30 cellular contexts compared by ENCODE assay signal in the genomic region with DNA sequence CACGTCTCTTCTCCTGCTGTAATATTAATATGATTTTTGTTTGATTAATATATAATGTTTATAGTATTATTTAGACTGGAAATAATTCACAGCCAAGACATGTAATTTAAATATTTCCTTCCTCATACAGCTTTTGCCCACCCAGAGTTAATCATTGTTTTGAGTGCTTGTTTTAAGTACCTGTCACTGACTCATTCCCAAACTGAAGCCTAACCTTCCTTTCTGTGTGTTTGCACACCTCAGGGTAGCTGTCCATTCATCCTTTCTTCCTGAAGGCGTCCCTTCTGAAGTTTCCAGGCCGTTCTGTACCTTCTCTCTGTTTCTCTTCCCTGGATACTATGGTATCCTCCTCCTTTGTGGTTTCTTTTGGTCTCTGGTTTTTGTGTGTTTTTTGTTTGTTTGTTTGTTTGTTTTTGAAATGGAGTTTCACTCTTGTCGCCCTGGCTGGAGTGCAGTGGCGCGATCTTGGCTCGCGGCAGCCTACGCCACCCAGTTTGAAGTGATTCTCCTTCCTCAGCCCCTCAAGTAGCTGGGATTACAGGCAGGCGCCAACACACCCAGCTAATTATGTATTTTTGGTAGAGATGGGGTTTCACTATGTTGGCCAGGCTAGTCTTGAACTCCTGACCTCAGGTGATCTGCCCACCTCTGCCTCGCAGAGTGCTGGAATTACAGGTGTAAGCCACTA. TPM values are rescaled to one million over a fixed set of nuclear protein-coding genes. Genes with fewer than 3 reads are reported as not detected.
DNase-seq lines count a peak whose midpoint lies in the region; ATAC-seq, FAIRE-seq and TF ChIP-seq lines count a peak whose summit lies in the region.
"Had no signal": no experiment of that assay in that cellular context is flagged by ENCODE, and none has a peak within 500 bp of the region (broad histone marks: within the 10 kb centered on the region; RNA-seq: fewer than 3 reads in every experiment).

No MANE protein-coding gene starts in this region.

- H3K4me2 ChIP-seq in A549, result peak overlapping the region; percentile 13; the same call in 1 of the 3 replicates
- no peak overlapping the region for H3K4me2 ChIP-seq in trophoblast cell (ENCODE audit: low read length)
- no peak overlapping the region for H3K4me2 ChIP-seq in neural progenitor cell
- H3K4me2 ChIP-seq: KMS-11 had no signal

- H3K4me1 Mint-ChIP-seq in neural progenitor cell, result peaks cover 2% of the 10 kb centered on the region
- H3K4me1 Mint-ChIP-seq: activated CD4-positive, alpha-beta T cell treated with anti-CD3 and anti-CD28 coated beads, Interleukin-2, amount 10 ng/mL, durations not matched to agents 7 days and 5 days; CD14-positive monocyte had no signal

- H3K9me3 Mint-ChIP-seq in neural progenitor cell, result no peaks in the 10 kb centered on the region
- H3K9me3 Mint-ChIP-seq: activated CD4-positive, alpha-beta T cell treated with anti-CD3 and anti-CD28 coated beads, Interleukin-2, amount 10 ng/mL, durations not matched to agents 7 days and 5 days; mesothelial cell of epicardium; T-cell had no signal

- H2BK12ac ChIP-seq in trophoblast cell (ENCODE audit: low read length), result no peak overlapping the region

- H3K27me3 ChIP-seq in ascending aorta, result no peaks in the 10 kb centered on the region
- no peaks in the 10 kb centered on the region for H3K27me3 ChIP-seq in trophoblast cell (ENCODE audit: insufficient read depth, low read length)
- no peaks in the 10 kb centered on the region for H3K27me3 ChIP-seq in neural progenitor cell
- H3K27me3 ChIP-seq: adrenal gland, cardiac muscle cell, gastrocnemius medialis had no signal

- peaks cover 42% of the 10 kb centered on the region for H3K4me1 ChIP-seq in A549
- peaks cover 3 to 33% of the 10 kb centered on the region in 2 donors for H3K4me1 ChIP-seq in ascending aorta
- peaks cover 0 to 3% of the 10 kb centered on the region in 2 experiments for H3K4me1 ChIP-seq in trophoblast cell (ENCODE audit: control insufficient read depth in 1 of 2, insufficient read depth in 2 of 2, low read length in 2 of 2)
- H3K4me1 ChIP-seq in neural progenitor cell, result no peaks in the 10 kb centered on the region
- H3K4me1 ChIP-seq: adrenal gland, prostate gland had no signal

- no peak for TF ChIP-seq POLR2A in A549 (IDR thresholded peaks at IDR 0.05; ENCODE audit: low read length)

- no peak overlapping the region for H3K18ac ChIP-seq in trophoblast cell (ENCODE audit: low read length)

- H3K27me3 Mint-ChIP-seq in neural progenitor cell (ENCODE audit: insufficient read depth, low read depth), result no peaks in the 10 kb centered on the region
- H3K27me3 Mint-ChIP-seq: activated CD4-positive, alpha-beta T cell treated with anti-CD3 and anti-CD28 coated beads, Interleukin-2, amount 10 ng/mL, durations not matched to agents 7 days and 5 days; T-cell had no signal

- H3K4ac ChIP-seq in trophoblast cell (ENCODE audit: low read depth, low read length), result no peak overlapping the region

- H3K9me3 ChIP-seq in A549 (no peaks in the 10 kb centered on the region), ascending aorta (no peaks in the 10 kb centered on the region), trophoblast cell (ENCODE audit: insufficient read depth, low read depth, low read length) (no peaks in the 10 kb centered on the region), neural progenitor cell (ENCODE audit: low read depth) (no peaks in the 10 kb centered on the region)
- H3K9me3 ChIP-seq: adrenal gland, gastrocnemius medialis, prostate gland had no signal

- H3K14ac ChIP-seq in trophoblast cell (ENCODE audit: low read length), result no peak overlapping the region

- H3K4me3 Mint-ChIP-seq in neural progenitor cell, result no peak overlapping the region
- H3K4me3 Mint-ChIP-seq: activated CD4-positive, alpha-beta T cell treated with anti-CD3 and anti-CD28 coated beads, Interleukin-2, amount 10 ng/mL, durations not matched to agents 7 days and 5 days; CD14-positive monocyte; mesothelial cell of epicardium; T-cell had no signal

- H2AFZ ChIP-seq in trophoblast cell (ENCODE audit: insufficient read depth, low read length, poor library complexity) (no peak overlapping the region), neural progenitor cell (replicated peaks) (no peak overlapping the region)

- no peak overlapping the region for H2BK5ac ChIP-seq in trophoblast cell (ENCODE audit: low read depth, low read length, poor library complexity)

- H3K4me3 ChIP-seq in A549 (no peak overlapping the region), epithelial cell of esophagus (ENCODE audit: low read length) (no peak overlapping the region), ascending aorta (no peak overlapping the region), trophoblast cell (ENCODE audit: low read depth, low read length) (no peak overlapping the region), neural progenitor cell (no peak overlapping the region)
- H3K4me3 ChIP-seq: adrenal gland, cardiac muscle cell, gastrocnemius medialis, prostate gland had no signal

- H3K79me1 ChIP-seq in trophoblast cell (ENCODE audit: low read length), result no peaks in the 10 kb centered on the region

- H3K79me2 ChIP-seq in trophoblast cell (ENCODE audit: control insufficient read depth, insufficient read depth, low read length, poor library complexity) (peaks cover 4% of the 10 kb centered on the region), neural progenitor cell (ENCODE audit: low read depth) (peaks cover 2% of the 10 kb centered on the region)

- H4K8ac ChIP-seq in trophoblast cell (ENCODE audit: low read depth, low read length), result no peak overlapping the region

- intact Hi-C loops in ascending aorta (cut with DNase I), result no loop called here

- no peak overlapping the region for H4K91ac ChIP-seq in trophoblast cell (ENCODE audit: low read depth, low read length)

- whole genome bisulfite sequencing in A549 (ENCODE audit: missing lambda C conversion rate), result 79% methylated on average over 11 of the region's 11 CpGs
- WGBS in trophoblast cell (ENCODE audit: extremely low coverage, insufficient coverage, insufficient read length), result no CpG with 5 or more reads among the region's 11 CpGs

- TF ChIP-seq CTCF in A549 (IDR thresholded peaks at IDR 0.05), result no peak
- TF ChIP-seq CTCF in epithelial cell of esophagus (IDR thresholded peaks at IDR 0.05; ENCODE audit: insufficient read depth, low read depth, low read length, missing control alignments), result no peak
- TF ChIP-seq CTCF in ascending aorta (IDR thresholded peaks at IDR 0.05), result no peak
- no peak for TF ChIP-seq CTCF in neural progenitor cell (IDR thresholded peaks at IDR 0.05)

- ATAC-seq in A549, result no peak
- ATAC-seq in GM19372 (IDR thresholded peaks at IDR 0.05; ENCODE audit: low read depth, unreplicated experiment), result peak; percentile 51
- ATAC-seq in HG03139 (IDR thresholded peaks at IDR 0.05; ENCODE audit: unreplicated experiment), result peak; percentile 67
- ATAC-seq: gastrocnemius medialis, T-cell had no signal

- H3F3A ChIP-seq in neural progenitor cell (ENCODE audit: low read depth), result no peaks in the 10 kb centered on the region

- DNase-seq in A549 (ENCODE audit: low read depth in 1 of 2, low spot score in 1 of 2) (no peak), epithelial cell of esophagus (ENCODE audit: low read depth) (peak; percentile 74), ascending aorta (ENCODE audit: low spot score in 2 of 2) (no peak), trophoblast cell (no peak), cerebellar nuclear complex (lab: John Stamatoyannopoulos, UW) (no peak), neural progenitor cell (ENCODE audit: low spot score) (no peak)
- DNase-seq: activated CD4-positive, alpha-beta T cell treated with anti-CD3 and anti-CD28 coated beads, Interleukin-2, amount 10 ng/mL, durations not matched to agents 7 days and 5 days; activated CD8-positive, alpha-beta memory T cell treated with anti-CD3 and anti-CD28 coated beads, Interleukin-2, amount 50 U/mL, for 4 hours; activated effector memory CD4-positive, alpha-beta T cell treated with anti-CD3 and anti-CD28 coated beads, Interleukin-2, amount 50 U/mL, for 16 hours; adrenal gland; dermis blood vessel endothelial cell; DMS 273 treated with DMSO at 0.1 percent for 48 hours; gastrocnemius medialis; GDM1; kidney glomerular epithelial cell; NCI-H1048; NCI-H1930; NCI-H345; Right ventricle myocardium superior; stimulated activated CD4-positive, alpha-beta T cell treated with anti-CD3 and anti-CD28 coated beads, Interleukin-4, amount 100 ng/mL, for 4 hours; T-cell had no signal

- TF ChIP-seq EP300 in A549 (IDR thresholded peaks at IDR 0.05), result no peak

- H3K36me3 ChIP-seq in ascending aorta (no peaks in the 10 kb centered on the region), trophoblast cell (ENCODE audit: control insufficient read depth in 1 of 2, insufficient read depth in 2 of 2, low read length in 2 of 2) (peaks cover 0 to 2% of the 10 kb centered on the region in 2 experiments), neural progenitor cell (no peaks in the 10 kb centered on the region)
- H3K36me3 ChIP-seq: adrenal gland, cardiac muscle cell, gastrocnemius medialis, prostate gland had no signal

- no peaks in the 10 kb centered on the region for H4K20me1 ChIP-seq in neural progenitor cell (ENCODE audit: low read depth)

- no peak overlapping the region for H2AK5ac ChIP-seq in trophoblast cell (ENCODE audit: low read length)

- no peak for FAIRE-seq in A549 (lab: Jason Lieb, UNC)
- FAIRE-seq: A204.1, H54 had no signal

- no peaks in the 10 kb centered on the region for H3K36me3 Mint-ChIP-seq in neural progenitor cell
- H3K36me3 Mint-ChIP-seq: CD14-positive monocyte, mesothelial cell of epicardium had no signal

- POLR2A ChIA-PET in A549 (lab: Yijun Ruan, JAX), result no interaction called here

- no peak overlapping the region for H3K27ac ChIP-seq in A549
- H3K27ac ChIP-seq in ascending aorta, result no peak overlapping the region
- H3K27ac ChIP-seq in trophoblast cell (ENCODE audit: low read depth, low read length), result no peak overlapping the region
- H3K27ac ChIP-seq in neural progenitor cell, result no peak overlapping the region
- H3K27ac ChIP-seq: adrenal gland, cardiac muscle cell, gastrocnemius medialis, KMS-11, prostate gland had no signal

- TF ChIP-seq RAD21 in A549 (conservative IDR thresholded peaks at IDR 0.05 in 1 of 2, IDR thresholded peaks at IDR 0.05 in 1 of 2), result no peak

- H4K12ac ChIP-seq in trophoblast cell (ENCODE audit: low read depth, low read length), result no peak overlapping the region

- no peak overlapping the region for H3K23ac ChIP-seq in trophoblast cell (ENCODE audit: low read length)

- H3K27ac Mint-ChIP-seq in neural progenitor cell, result no peak overlapping the region
- H3K27ac Mint-ChIP-seq: activated CD4-positive, alpha-beta T cell treated with anti-CD3 and anti-CD28 coated beads, Interleukin-2, amount 10 ng/mL, durations not matched to agents 7 days and 5 days; CD14-positive monocyte; mesothelial cell of epicardium; T-cell had no signal

- H3K9ac ChIP-seq in trophoblast cell (ENCODE audit: low read length), result no peak overlapping the region
- no peak overlapping the region for H3K9ac ChIP-seq in neural progenitor cell
- H3K9ac ChIP-seq: KMS-11 had no signal

- CTCF ChIA-PET in A549 (lab: Yijun Ruan, JAX), result no interaction called here

- no peak overlapping the region for H2BK120ac ChIP-seq in trophoblast cell (ENCODE audit: insufficient read depth, low read length, poor library complexity)

RNA-seq across cellular contexts. Expression of gene KANK1, which starts 22.6 kb away (rescaled TPM):
- polyA plus RNA-seq in A549 (2011; rRNA removed) (21.2 and 24.2 TPM in 2 replicates), A549 (2017; fragmentation: RNase III; extraction: RNeasy Plus Mini Kit Qiagen cat#74134 plus additional on column Dnase treatment) (12.0 to 14.9 TPM (median 14.7 TPM) in 3 replicates)
- polyA plus RNA-seq in A549 (2012; cell fraction: cytosol; rRNA removed), result 11.9 and 12.5 TPM in 2 replicates
- polyA plus RNA-seq in A549 (2012; cell fraction: nucleus; rRNA removed), result 27.3 and 29.7 TPM in 2 replicates
- 38.2 and 52.2 TPM in 2 replicates for polyA minus RNA-seq in A549 (2011; rRNA and poly(A)+ RNA removed)
- total RNA-seq in ascending aorta (91.7 TPM), neural progenitor cell (ENCODE audit: low replicate concordance) (24.5 and 27.9 TPM in 2 replicates)
- 108 and 109 TPM in 2 replicates for polyA plus RNA-seq in trophoblast cell (2013)

Comparison
In these comparisons a context has a peak if more than half of its experiments do, and no peak if none do; other contexts are left out.
1. ATAC-seq: peak in GM19372 (single experiment) and HG03139 (single experiment); none in A549 (0 of 2).